Comparison of ENCODE assay signal across 12 cellular contexts in genomic region chr6:30258204-30258603, GRCh38. TPM values are rescaled to one million over a fixed set of nuclear protein-coding genes. Genes with fewer than 3 reads are reported as not detected.
DNase-seq lines count a peak whose midpoint lies in the region; ATAC-seq, FAIRE-seq and TF ChIP-seq lines count a peak whose summit lies in the region.
"Had no signal": no experiment of that assay in that cellular context is flagged by ENCODE, and none has a peak within 500 bp of the region (broad histone marks: within the 10 kb centered on the region; RNA-seq: fewer than 3 reads in every experiment).

No MANE protein-coding gene starts in this region.

- no peak overlapping the region for H3K27ac ChIP-seq in CD4-positive, alpha-beta T cell (ENCODE audit: low read depth, low read length)
- no peak overlapping the region for H3K27ac ChIP-seq in naive thymus-derived CD4-positive, alpha-beta T cell (ENCODE audit: low read depth, low read length)

- peak overlapping the region; percentile 96 for H3K4me3 Mint-ChIP-seq in CD4-positive, alpha-beta T cell
- H3K4me3 Mint-ChIP-seq in activated T-helper 1 cell treated with anti-CD3 and anti-CD28 coated beads, Interleukin-12 subunit alpha, Interleukin-12 subunit beta, Interleukin-2, Interleukin-4 antibody, amounts not matched to agents 30 ng/mL and 10 ng/mL and 1 ng/mL, durations not matched to agents 14 hours and 24 hours and 36 hours, result peak overlapping the region; percentile 46
- peak overlapping the region; percentile 24 to 94 (median 56) for H3K4me3 Mint-ChIP-seq in naive thymus-derived CD4-positive, alpha-beta T cell
- H3K4me3 Mint-ChIP-seq in osteocyte (ENCODE audit: unreplicated experiment), result no peak overlapping the region

- no peaks in the 10 kb centered on the region for H3K27me3 ChIP-seq in CD4-positive, alpha-beta T cell (ENCODE audit: control insufficient read depth, insufficient read depth, low read length)
- no peaks in the 10 kb centered on the region for H3K27me3 ChIP-seq in naive thymus-derived CD4-positive, alpha-beta T cell (ENCODE audit: control insufficient read depth in 2 of 2, insufficient read depth in 2 of 2, low read length in 2 of 2)

- peak overlapping the region; percentile 38 for H3K27ac Mint-ChIP-seq in CD4-positive, alpha-beta T cell
- H3K27ac Mint-ChIP-seq in activated T-helper 1 cell treated with anti-CD3 and anti-CD28 coated beads, Interleukin-12 subunit alpha, Interleukin-12 subunit beta, Interleukin-2, Interleukin-4 antibody, amounts not matched to agents 30 ng/mL and 10 ng/mL and 1 ng/mL, durations not matched to agents 14 hours and 24 hours and 36 hours, result peak overlapping the region; percentile 4
- H3K27ac Mint-ChIP-seq in naive thymus-derived CD4-positive, alpha-beta T cell, result peak overlapping the region in 5 of 9 donors; percentile 27 to 65 (median 37)
- no peak overlapping the region for H3K27ac Mint-ChIP-seq in osteocyte (ENCODE audit: unreplicated experiment)

- H3K9me3 ChIP-seq in CD4-positive, alpha-beta T cell (ENCODE audit: control insufficient read depth, low read length), result no peaks in the 10 kb centered on the region
- no peaks in the 10 kb centered on the region for H3K9me3 ChIP-seq in naive thymus-derived CD4-positive, alpha-beta T cell (ENCODE audit: control insufficient read depth in 2 of 3, low read length in 3 of 3)

- peaks cover 5 to 6% of the 10 kb centered on the region in 2 donors for H3K4me1 ChIP-seq in naive thymus-derived CD4-positive, alpha-beta T cell (ENCODE audit: control insufficient read depth in 2 of 2, insufficient read depth in 2 of 2, low read length in 2 of 2)

- TF ChIP-seq POLR2A in GM12892 (IDR thresholded peaks at IDR 0.05; ENCODE audit: low read depth, low read length), result no peak

- no peaks in the 10 kb centered on the region for H3K36me3 ChIP-seq in naive thymus-derived CD4-positive, alpha-beta T cell (ENCODE audit: control insufficient read depth in 2 of 3, insufficient read depth in 3 of 3, low read length in 3 of 3)

- no peaks in the 10 kb centered on the region for H3K9me3 Mint-ChIP-seq in CD4-positive, alpha-beta T cell
- no peaks in the 10 kb centered on the region for H3K9me3 Mint-ChIP-seq in activated T-helper 1 cell treated with anti-CD3 and anti-CD28 coated beads, Interleukin-12 subunit alpha, Interleukin-12 subunit beta, Interleukin-2, Interleukin-4 antibody, amounts not matched to agents 30 ng/mL and 10 ng/mL and 1 ng/mL, durations not matched to agents 14 hours and 24 hours and 36 hours
- peaks cover 0 to 2% (median 0%) of the 10 kb centered on the region in 11 donors for H3K9me3 Mint-ChIP-seq in naive thymus-derived CD4-positive, alpha-beta T cell
- no peaks in the 10 kb centered on the region for H3K9me3 Mint-ChIP-seq in osteocyte (ENCODE audit: unreplicated experiment)

- CTCF ChIA-PET in CD4-positive, alpha-beta T cell (lab: Charles Lee), result no interaction called here
- CTCF ChIA-PET in naive thymus-derived CD4-positive, alpha-beta T cell (lab: Charles Lee), result no interaction called here

- POLR2A ChIA-PET in CD4-positive, alpha-beta T cell (lab: Charles Lee), result no interaction called here
- POLR2A ChIA-PET in naive thymus-derived CD4-positive, alpha-beta T cell (lab: Charles Lee), result no interaction called here

- peaks cover 8% of the 10 kb centered on the region for H3K27me3 Mint-ChIP-seq in CD4-positive, alpha-beta T cell
- peaks cover 19% of the 10 kb centered on the region for H3K27me3 Mint-ChIP-seq in activated T-helper 1 cell treated with anti-CD3 and anti-CD28 coated beads, Interleukin-12 subunit alpha, Interleukin-12 subunit beta, Interleukin-2, Interleukin-4 antibody, amounts not matched to agents 30 ng/mL and 10 ng/mL and 1 ng/mL, durations not matched to agents 14 hours and 24 hours and 36 hours (ENCODE audit: insufficient read depth)
- H3K27me3 Mint-ChIP-seq in naive thymus-derived CD4-positive, alpha-beta T cell, result peaks cover 0 to 45% (median 0%) of the 10 kb centered on the region in 5 donors
- peaks cover 18% of the 10 kb centered on the region for H3K27me3 Mint-ChIP-seq in osteocyte (ENCODE audit: unreplicated experiment)

- no peak for TF ChIP-seq CTCF in CD4-positive, alpha-beta T cell (IDR thresholded peaks at IDR 0.05)
- TF ChIP-seq CTCF in osteocyte (IDR thresholded peaks at IDR 0.05), result no peak

- peaks cover 7% of the 10 kb centered on the region for H3K36me3 Mint-ChIP-seq in CD4-positive, alpha-beta T cell (ENCODE audit: low read depth)
- H3K36me3 Mint-ChIP-seq in activated T-helper 1 cell treated with anti-CD3 and anti-CD28 coated beads, Interleukin-12 subunit alpha, Interleukin-12 subunit beta, Interleukin-2, Interleukin-4 antibody, amounts not matched to agents 30 ng/mL and 10 ng/mL and 1 ng/mL, durations not matched to agents 14 hours and 24 hours and 36 hours (ENCODE audit: low read depth), result peaks cover 6% of the 10 kb centered on the region
- peaks cover 0 to 4% (median 3%) of the 10 kb centered on the region in 5 donors for H3K36me3 Mint-ChIP-seq in naive thymus-derived CD4-positive, alpha-beta T cell
- H3K36me3 Mint-ChIP-seq in osteocyte (ENCODE audit: unreplicated experiment), result peaks cover 5% of the 10 kb centered on the region

- FAIRE-seq in GM12892 (lab: Jason Lieb, UNC), result peak; percentile 69

- DNase-seq in CD4-positive, alpha-beta T cell, result no peak
- DNase-seq in GM12892 (ENCODE audit: insufficient read length), result no peak
- no peak for DNase-seq in activated T-helper 1 cell treated with anti-CD3 and anti-CD28 coated beads, Interleukin-12 subunit alpha, Interleukin-12 subunit beta, Interleukin-2, Interleukin-4 antibody, amounts not matched to agents 30 ng/mL and 10 ng/mL and 1 ng/mL, durations not matched to agents 14 hours and 24 hours and 36 hours (ENCODE audit: low spot score)
- DNase-seq in naive thymus-derived CD4-positive, alpha-beta T cell, result no peak
- no peak for DNase-seq in osteocyte (ENCODE audit: extremely low spot score, unreplicated experiment)
- no peak for DNase-seq in NCI-H446 treated with DMSO at 0.1 percent for 48 hours (lab: John Stamatoyannopoulos, UW)
- DNase-seq in DMS153 (lab: John Stamatoyannopoulos, UW), result no peak
- DNase-seq: hypothalamus; NCI-H2107; NK-92 treated with Interleukin-12 subunit alpha and Interleukin-12 subunit beta, amount 100 ng/mL, for 24 hours; SHP77 had no signal

- intact Hi-C loops in CD4-positive, alpha-beta T cell (cut with DNase I, micrococcal nuclease), result loop anchor here (2.0 to 5.0 kb wide), 4 partner anchors 39 to 89 kb away; partner anchors contain the start of genes RPP21 (in 1 of the 2) and TRIM39 (in 1 of the 2)
- intact Hi-C loops in activated T-helper 1 cell treated with anti-CD3 and anti-CD28 coated beads, Interleukin-12 subunit alpha, Interleukin-12 subunit beta, Interleukin-2, Interleukin-4 antibody, amounts not matched to agents 30 ng/mL and 10 ng/mL and 1 ng/mL, durations not matched to agents 14 hours and 24 hours and 36 hours (cut with micrococcal nuclease), result loop anchor here (2.0 kb wide), 1 partner anchor 69 kb away; the partner anchor contains the start of gene TRIM39
- intact Hi-C loops in naive thymus-derived CD4-positive, alpha-beta T cell (cut with micrococcal nuclease), result loop anchor here (2.0 to 5.0 kb wide), 3 partner anchors 41 to 155 kb away; partner anchors contain the start of gene TRIM39 (in 1 of the 2)

- no peak for ATAC-seq in CD4-positive, alpha-beta T cell (ENCODE audit: poor library complexity)
- ATAC-seq in naive thymus-derived CD4-positive, alpha-beta T cell, result no peak
- ATAC-seq in HG03521 (IDR thresholded peaks at IDR 0.05; ENCODE audit: unreplicated experiment), result no peak

- H3K4me1 Mint-ChIP-seq in CD4-positive, alpha-beta T cell (ENCODE audit: low read depth), result peaks cover 9% of the 10 kb centered on the region
- H3K4me1 Mint-ChIP-seq in activated T-helper 1 cell treated with anti-CD3 and anti-CD28 coated beads, Interleukin-12 subunit alpha, Interleukin-12 subunit beta, Interleukin-2, Interleukin-4 antibody, amounts not matched to agents 30 ng/mL and 10 ng/mL and 1 ng/mL, durations not matched to agents 14 hours and 24 hours and 36 hours (ENCODE audit: low read depth), result peaks cover 15% of the 10 kb centered on the region
- H3K4me1 Mint-ChIP-seq in naive thymus-derived CD4-positive, alpha-beta T cell, result peaks cover 7 to 17% (median 13%) of the 10 kb centered on the region in 7 donors
- H3K4me1 Mint-ChIP-seq in osteocyte (ENCODE audit: unreplicated experiment), result peaks cover 21% of the 10 kb centered on the region

- no peak overlapping the region for H3K4me3 ChIP-seq in naive thymus-derived CD4-positive, alpha-beta T cell (ENCODE audit: low read length)

RNA-seq across cellular contexts. Expression of gene TRIM26, which starts 45.0 kb away (rescaled TPM):
- 10 to 100 TPM; 42.1 to 44.1 TPM for total RNA-seq in CD4-positive, alpha-beta T cell
- polyA plus RNA-seq in GM12892 (2012; ENCODE audit: missing spikeins), result 22.7 TPM
- total RNA-seq in activated T-helper 1 cell treated with anti-CD3 and anti-CD28 coated beads, Interleukin-12 subunit alpha, Interleukin-12 subunit beta, Interleukin-2, Interleukin-4 antibody, amounts not matched to agents 30 ng/mL and 10 ng/mL and 1 ng/mL, durations not matched to agents 14 hours and 24 hours and 36 hours, result 61.6 and 64.7 TPM in 2 replicates
- total RNA-seq in naive thymus-derived CD4-positive, alpha-beta T cell, result 10 to 100 TPM; 40.1 to 73.1 (median 49.1) TPM
- polyA plus RNA-seq in naive thymus-derived CD4-positive, alpha-beta T cell, result 10 to 100 TPM; 23.0 to 45.8 TPM
- total RNA-seq in osteocyte, result 39.8 and 41.8 TPM in 2 replicates
